Comparison of ENCODE assay signal across 11 cellular contexts in the genomic region with DNA sequence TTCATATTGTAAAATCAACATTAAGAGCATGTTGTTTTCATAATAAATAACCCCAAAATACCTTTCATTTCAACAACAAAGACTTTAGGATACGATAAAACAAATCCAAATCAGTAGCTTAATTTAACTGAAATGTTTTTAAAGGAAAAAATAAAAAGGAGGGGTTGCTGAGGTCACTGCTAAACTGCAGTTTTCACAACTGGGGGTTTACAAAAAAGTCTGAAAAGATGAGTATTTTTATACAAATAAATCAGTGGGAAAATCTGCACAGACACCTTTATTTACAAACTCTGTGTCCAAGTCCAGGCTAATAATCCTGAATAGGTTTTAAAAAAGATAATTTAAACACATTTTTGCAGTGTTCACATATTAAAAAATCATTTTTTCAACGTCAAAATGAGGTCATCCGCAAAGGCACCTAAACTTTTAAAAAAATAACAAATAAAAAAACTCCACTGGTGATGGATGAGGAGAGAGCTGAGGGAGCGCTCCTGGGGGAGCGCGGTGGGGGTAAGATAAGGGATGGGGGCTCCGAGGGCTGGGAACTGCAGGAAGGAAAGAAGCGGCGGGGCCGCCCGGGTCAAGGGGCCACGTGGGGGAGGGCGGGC. TPM values are rescaled to one million over a fixed set of nuclear protein-coding genes. Genes with fewer than 3 reads are reported as not detected.
DNase-seq lines count a peak whose midpoint lies in the region; FAIRE-seq and TF ChIP-seq lines count a peak whose summit lies in the region.
"Had no signal": no experiment of that assay in that cellular context is flagged by ENCODE, and none has a peak within 500 bp of the region (broad histone marks: within the 10 kb centered on the region; RNA-seq: fewer than 3 reads in every experiment).

No MANE protein-coding gene starts in this region.

- TF ChIP-seq POLR2A in H54 (IDR thresholded peaks at IDR 0.05; ENCODE audit: low read depth, low read length) = no peak

- BruUV-seq in Calu3 (replicated peaks; lab: Mats Ljungman, UMichigan) = no TSS peak

- no peaks in the 10 kb centered on the region for H3K79me2 ChIP-seq in OCI-LY1 (ENCODE audit: insufficient read depth, low read length)

- no peak for TF ChIP-seq CTCF in Calu3 (IDR thresholded peaks at IDR 0.05; ENCODE audit: unreplicated experiment)
- no peak for TF ChIP-seq CTCF in OCI-LY1 (IDR thresholded peaks at IDR 0.05; ENCODE audit: low read length)
- TF ChIP-seq CTCF in dorsolateral prefrontal cortex (IDR thresholded peaks at IDR 0.05 in 54 of 56, conservative IDR thresholded peaks at IDR 0.05 in 2 of 56; ENCODE audit: low read depth in 1 of 56, partially characterized antibody in 56 of 56) = no peak
- TF ChIP-seq CTCF in osteocyte (IDR thresholded peaks at IDR 0.05) = no peak

- no peak overlapping the region for H3K9ac ChIP-seq in OCI-LY1 (ENCODE audit: low read length)

- peaks cover 83% of the 10 kb centered on the region for H3K4me1 ChIP-seq in OCI-LY1 (ENCODE audit: insufficient read depth, low read length, severe bottlenecking)

- 0 out of 2 replicates have a peak, but pooled peaks cover 2% of the 10 kb centered on the region for H3F3A ChIP-seq in OCI-LY1 (ENCODE audit: insufficient read depth, low read length)

- peak overlapping the region; percentile 93 for H3K4me2 ChIP-seq in OCI-LY1 (ENCODE audit: low read length)

- no peaks in the 10 kb centered on the region for H3K36me3 ChIP-seq in OCI-LY1 (ENCODE audit: insufficient read depth, low read length)
- H3K36me3 ChIP-seq: transverse colon had no signal

- peak overlapping the region; percentile 71 for H3K4me3 ChIP-seq in OCI-LY1 (ENCODE audit: low read depth, low read length, poor library complexity, severe bottlenecking)
- peak overlapping the region in 56 of 59 donors; percentile 2 to 72 (median 51) for H3K4me3 ChIP-seq in dorsolateral prefrontal cortex

- no peak overlapping the region for H3K27ac ChIP-seq in OCI-LY1 (ENCODE audit: low read depth, low read length, poor library complexity, severe bottlenecking)
- peak overlapping the region in 19 of 59 donors; percentile 6 to 65 (median 31) for H3K27ac ChIP-seq in dorsolateral prefrontal cortex
- H3K27ac ChIP-seq: transverse colon had no signal

- no peak for FAIRE-seq in H54 (lab: Jason Lieb, UNC)

- peak overlapping the region; percentile 64 for H3K4me3 Mint-ChIP-seq in Calu3 (ENCODE audit: low read depth, unreplicated experiment)
- peak overlapping the region; percentile 96 for H3K4me3 Mint-ChIP-seq in osteocyte (ENCODE audit: unreplicated experiment)

- H3K4me1 Mint-ChIP-seq in Calu3 (ENCODE audit: low read depth, unreplicated experiment) (peaks cover 50% of the 10 kb centered on the region), osteocyte (ENCODE audit: unreplicated experiment) (peaks cover 58% of the 10 kb centered on the region)

- no peaks in the 10 kb centered on the region for H4K20me1 ChIP-seq in OCI-LY1 (ENCODE audit: insufficient read depth, low read length)

- no peak overlapping the region for H2AFZ ChIP-seq in OCI-LY1 (ENCODE audit: low read length)

- peaks cover 24% of the 10 kb centered on the region for H3K36me3 Mint-ChIP-seq in Calu3 (ENCODE audit: insufficient read depth, unreplicated experiment)
- H3K36me3 Mint-ChIP-seq in osteocyte (ENCODE audit: unreplicated experiment) = peaks cover 6% of the 10 kb centered on the region

- H3K27me3 ChIP-seq in OCI-LY1 (ENCODE audit: insufficient read depth, low read length) (no peaks in the 10 kb centered on the region), dorsolateral prefrontal cortex (peaks cover 21 to 100% (median 100%) of the 10 kb centered on the region in 45 donors)

- H3K27me3 Mint-ChIP-seq in Calu3 (ENCODE audit: unreplicated experiment) = peaks cover 83% of the 10 kb centered on the region
- no peaks in the 10 kb centered on the region for H3K27me3 Mint-ChIP-seq in osteocyte (ENCODE audit: unreplicated experiment)

- CTCF ChIA-PET in Calu3 (lab: Charles Lee) = interaction anchor here (0.6 to 1.8 kb wide), 3 partner anchors 14 to 475 kb away, joined by 3 to 5 read pairs (median 4); a partner anchor contains a TSS

- no peaks in the 10 kb centered on the region for H3K9me3 ChIP-seq in OCI-LY1 (ENCODE audit: low read length)
- H3K9me3 ChIP-seq: transverse colon had no signal

- DNase-seq in Calu3 = no peak
- no peak for DNase-seq in dorsolateral prefrontal cortex
- DNase-seq in osteocyte (ENCODE audit: extremely low spot score, unreplicated experiment) = no peak
- DNase-seq in GM03348 (ENCODE audit: low spot score) = no peak
- no peak for DNase-seq in NCI-H2107 treated with DMSO at 0.1 percent for 48 hours (lab: John Stamatoyannopoulos, UW; ENCODE audit: unreplicated experiment)
- DNase-seq in H54 (ENCODE audit: insufficient read length, low spot score) = no peak
- DNase-seq in NCI-H146 treated with DMSO at 0.1 percent for 48 hours (lab: John Stamatoyannopoulos, UW; ENCODE audit: unreplicated experiment) = no peak
- DNase-seq: DND-41 had no signal

- intact Hi-C loops in Calu3 (cut with micrococcal nuclease; ENCODE audit: unreplicated experiment) (loop anchor here (5.0 to 10.0 kb wide), 4 partner anchors 95 to 527 kb away; a partner anchor contains a TSS), dorsolateral prefrontal cortex (cut with DNase I) (loop anchor here (5.0 to 10.0 kb wide), 4 partner anchors 97 to 525 kb away; no protein-coding TSS in a partner anchor)

- H3K9me2 ChIP-seq in OCI-LY1 (ENCODE audit: low read depth, low read length) = no peaks in the 10 kb centered on the region

- H3K9me3 Mint-ChIP-seq in Calu3 (ENCODE audit: low read depth, unreplicated experiment) = no peaks in the 10 kb centered on the region
- H3K9me3 Mint-ChIP-seq in osteocyte (ENCODE audit: unreplicated experiment) = no peaks in the 10 kb centered on the region
- H3K9me3 Mint-ChIP-seq: dendritic cell treated with granulocyte-macrophage colony-stimulating factor and Interleukin-4, amounts not matched to agents 40 ng/mL and 50 ng/mL, for 4 days had no signal

- no peak overlapping the region for H3K27ac Mint-ChIP-seq in Calu3 (ENCODE audit: unreplicated experiment)
- H3K27ac Mint-ChIP-seq in osteocyte (ENCODE audit: unreplicated experiment) = peak overlapping the region; percentile 94
- H3K27ac Mint-ChIP-seq: dendritic cell treated with granulocyte-macrophage colony-stimulating factor and Interleukin-4, amounts not matched to agents 40 ng/mL and 50 ng/mL, for 4 days had no signal

RNA-seq across cellular contexts. Expression of a gene that starts 3.1 kb away (rescaled TPM):
- not detected in 2 replicates for total RNA-seq in Calu3 (2022)
- 1 to 10 TPM in 111 of 120 experiments, under 1 TPM in 9; 0.39 to 4.2 (median 1.8) TPM for total RNA-seq in dorsolateral prefrontal cortex
- 17.4 and 17.6 TPM in 2 replicates for total RNA-seq in osteocyte

RNA-seq across cellular contexts. Expression of a gene that starts 14.3 kb away (rescaled TPM):
- total RNA-seq in Calu3 (2022) (not detected in 2 replicates), dorsolateral prefrontal cortex (10 to 100 TPM in 53 of 120 experiments, 1 to 10 TPM in 67; 1.5 to 24.3 (median 9.6) TPM), osteocyte (25.2 and 29.7 TPM in 2 replicates)
- total RNA-seq: transverse colon had no signal
